Comparison of ENCODE assay signal across 2 cellular contexts in the genomic region with DNA sequence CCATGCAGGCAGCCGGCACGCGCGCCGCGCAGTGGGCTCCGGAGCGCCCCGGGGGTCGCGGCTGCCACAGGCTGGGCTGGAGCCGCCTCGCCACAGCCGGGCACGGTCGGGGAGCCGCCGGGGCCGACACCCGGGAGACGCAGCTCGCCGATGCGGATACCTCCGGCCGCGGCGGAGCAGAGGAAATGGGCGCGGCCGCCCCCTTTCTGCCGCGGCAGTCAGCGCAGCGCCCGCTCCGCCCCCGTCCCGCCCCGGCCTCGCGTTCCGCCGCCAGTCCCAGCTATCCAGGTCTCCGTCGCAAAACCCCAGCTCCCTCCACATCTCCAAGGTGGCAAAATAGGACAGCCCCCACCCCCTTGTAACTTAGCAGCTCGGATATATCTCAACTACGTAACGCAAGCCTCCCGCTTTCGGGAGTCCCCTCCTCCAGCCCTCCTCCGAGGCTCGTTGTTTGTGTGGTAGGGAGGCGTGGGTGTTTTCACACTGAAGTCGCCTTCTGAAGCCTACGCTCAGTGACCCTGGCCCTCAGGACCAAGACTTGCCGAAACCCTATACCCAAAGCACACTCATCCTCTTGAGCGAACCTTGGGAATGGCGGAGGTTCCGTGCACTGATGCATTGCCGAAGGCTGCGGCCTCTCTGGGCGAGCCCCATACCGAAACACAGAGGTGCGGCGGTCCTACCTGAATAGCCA.
TF ChIP-seq lines count a peak whose summit lies in the region.

A gene with protein sequence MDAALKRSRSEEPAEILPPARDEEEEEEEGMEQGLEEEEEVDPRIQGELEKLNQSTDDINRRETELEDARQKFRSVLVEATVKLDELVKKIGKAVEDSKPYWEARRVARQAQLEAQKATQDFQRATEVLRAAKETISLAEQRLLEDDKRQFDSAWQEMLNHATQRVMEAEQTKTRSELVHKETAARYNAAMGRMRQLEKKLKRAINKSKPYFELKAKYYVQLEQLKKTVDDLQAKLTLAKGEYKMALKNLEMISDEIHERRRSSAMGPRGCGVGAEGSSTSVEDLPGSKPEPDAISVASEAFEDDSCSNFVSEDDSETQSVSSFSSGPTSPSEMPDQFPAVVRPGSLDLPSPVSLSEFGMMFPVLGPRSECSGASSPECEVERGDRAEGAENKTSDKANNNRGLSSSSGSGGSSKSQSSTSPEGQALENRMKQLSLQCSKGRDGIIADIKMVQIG (minus strand): TSS at position 182 of the 694 bp plus-strand sequence. CDS start 178 bp downstream, at position 4.

TF ChIP-seq in GM23338, 12 proteins besides CTCF, POLR2A, EP300 and RAD21:
- no peak for TF ChIP-seq ZNF331 (CRISPR knock-in tag; IDR thresholded peaks at IDR 0.05; ENCODE audit: low read depth)
- no peak for TF ChIP-seq JUNB (IDR thresholded peaks at IDR 0.05; ENCODE audit: unreplicated experiment)
- TF ChIP-seq, protein P1, sequence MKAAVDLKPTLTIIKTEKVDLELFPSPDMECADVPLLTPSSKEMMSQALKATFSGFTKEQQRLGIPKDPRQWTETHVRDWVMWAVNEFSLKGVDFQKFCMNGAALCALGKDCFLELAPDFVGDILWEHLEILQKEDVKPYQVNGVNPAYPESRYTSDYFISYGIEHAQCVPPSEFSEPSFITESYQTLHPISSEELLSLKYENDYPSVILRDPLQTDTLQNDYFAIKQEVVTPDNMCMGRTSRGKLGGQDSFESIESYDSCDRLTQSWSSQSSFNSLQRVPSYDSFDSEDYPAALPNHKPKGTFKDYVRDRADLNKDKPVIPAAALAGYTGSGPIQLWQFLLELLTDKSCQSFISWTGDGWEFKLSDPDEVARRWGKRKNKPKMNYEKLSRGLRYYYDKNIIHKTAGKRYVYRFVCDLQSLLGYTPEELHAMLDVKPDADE (IDR thresholded peaks at IDR 0.05) = no peak; the same call in 1 of the 2 replicates
- peak; percentile 3; the same call in 1 of the 2 replicates for TF ChIP-seq CREB1 (CRISPR knock-in tag; IDR thresholded peaks at IDR 0.05; ENCODE audit: low read depth)
- peak; percentile 49 for TF ChIP-seq POLR2AphosphoS5 (IDR thresholded peaks at IDR 0.05; ENCODE audit: low read depth)
- no peak for TF ChIP-seq EZH2phosphoT487 (IDR thresholded peaks at IDR 0.05; ENCODE audit: unreplicated experiment)
- TF ChIP-seq, protein P2, sequence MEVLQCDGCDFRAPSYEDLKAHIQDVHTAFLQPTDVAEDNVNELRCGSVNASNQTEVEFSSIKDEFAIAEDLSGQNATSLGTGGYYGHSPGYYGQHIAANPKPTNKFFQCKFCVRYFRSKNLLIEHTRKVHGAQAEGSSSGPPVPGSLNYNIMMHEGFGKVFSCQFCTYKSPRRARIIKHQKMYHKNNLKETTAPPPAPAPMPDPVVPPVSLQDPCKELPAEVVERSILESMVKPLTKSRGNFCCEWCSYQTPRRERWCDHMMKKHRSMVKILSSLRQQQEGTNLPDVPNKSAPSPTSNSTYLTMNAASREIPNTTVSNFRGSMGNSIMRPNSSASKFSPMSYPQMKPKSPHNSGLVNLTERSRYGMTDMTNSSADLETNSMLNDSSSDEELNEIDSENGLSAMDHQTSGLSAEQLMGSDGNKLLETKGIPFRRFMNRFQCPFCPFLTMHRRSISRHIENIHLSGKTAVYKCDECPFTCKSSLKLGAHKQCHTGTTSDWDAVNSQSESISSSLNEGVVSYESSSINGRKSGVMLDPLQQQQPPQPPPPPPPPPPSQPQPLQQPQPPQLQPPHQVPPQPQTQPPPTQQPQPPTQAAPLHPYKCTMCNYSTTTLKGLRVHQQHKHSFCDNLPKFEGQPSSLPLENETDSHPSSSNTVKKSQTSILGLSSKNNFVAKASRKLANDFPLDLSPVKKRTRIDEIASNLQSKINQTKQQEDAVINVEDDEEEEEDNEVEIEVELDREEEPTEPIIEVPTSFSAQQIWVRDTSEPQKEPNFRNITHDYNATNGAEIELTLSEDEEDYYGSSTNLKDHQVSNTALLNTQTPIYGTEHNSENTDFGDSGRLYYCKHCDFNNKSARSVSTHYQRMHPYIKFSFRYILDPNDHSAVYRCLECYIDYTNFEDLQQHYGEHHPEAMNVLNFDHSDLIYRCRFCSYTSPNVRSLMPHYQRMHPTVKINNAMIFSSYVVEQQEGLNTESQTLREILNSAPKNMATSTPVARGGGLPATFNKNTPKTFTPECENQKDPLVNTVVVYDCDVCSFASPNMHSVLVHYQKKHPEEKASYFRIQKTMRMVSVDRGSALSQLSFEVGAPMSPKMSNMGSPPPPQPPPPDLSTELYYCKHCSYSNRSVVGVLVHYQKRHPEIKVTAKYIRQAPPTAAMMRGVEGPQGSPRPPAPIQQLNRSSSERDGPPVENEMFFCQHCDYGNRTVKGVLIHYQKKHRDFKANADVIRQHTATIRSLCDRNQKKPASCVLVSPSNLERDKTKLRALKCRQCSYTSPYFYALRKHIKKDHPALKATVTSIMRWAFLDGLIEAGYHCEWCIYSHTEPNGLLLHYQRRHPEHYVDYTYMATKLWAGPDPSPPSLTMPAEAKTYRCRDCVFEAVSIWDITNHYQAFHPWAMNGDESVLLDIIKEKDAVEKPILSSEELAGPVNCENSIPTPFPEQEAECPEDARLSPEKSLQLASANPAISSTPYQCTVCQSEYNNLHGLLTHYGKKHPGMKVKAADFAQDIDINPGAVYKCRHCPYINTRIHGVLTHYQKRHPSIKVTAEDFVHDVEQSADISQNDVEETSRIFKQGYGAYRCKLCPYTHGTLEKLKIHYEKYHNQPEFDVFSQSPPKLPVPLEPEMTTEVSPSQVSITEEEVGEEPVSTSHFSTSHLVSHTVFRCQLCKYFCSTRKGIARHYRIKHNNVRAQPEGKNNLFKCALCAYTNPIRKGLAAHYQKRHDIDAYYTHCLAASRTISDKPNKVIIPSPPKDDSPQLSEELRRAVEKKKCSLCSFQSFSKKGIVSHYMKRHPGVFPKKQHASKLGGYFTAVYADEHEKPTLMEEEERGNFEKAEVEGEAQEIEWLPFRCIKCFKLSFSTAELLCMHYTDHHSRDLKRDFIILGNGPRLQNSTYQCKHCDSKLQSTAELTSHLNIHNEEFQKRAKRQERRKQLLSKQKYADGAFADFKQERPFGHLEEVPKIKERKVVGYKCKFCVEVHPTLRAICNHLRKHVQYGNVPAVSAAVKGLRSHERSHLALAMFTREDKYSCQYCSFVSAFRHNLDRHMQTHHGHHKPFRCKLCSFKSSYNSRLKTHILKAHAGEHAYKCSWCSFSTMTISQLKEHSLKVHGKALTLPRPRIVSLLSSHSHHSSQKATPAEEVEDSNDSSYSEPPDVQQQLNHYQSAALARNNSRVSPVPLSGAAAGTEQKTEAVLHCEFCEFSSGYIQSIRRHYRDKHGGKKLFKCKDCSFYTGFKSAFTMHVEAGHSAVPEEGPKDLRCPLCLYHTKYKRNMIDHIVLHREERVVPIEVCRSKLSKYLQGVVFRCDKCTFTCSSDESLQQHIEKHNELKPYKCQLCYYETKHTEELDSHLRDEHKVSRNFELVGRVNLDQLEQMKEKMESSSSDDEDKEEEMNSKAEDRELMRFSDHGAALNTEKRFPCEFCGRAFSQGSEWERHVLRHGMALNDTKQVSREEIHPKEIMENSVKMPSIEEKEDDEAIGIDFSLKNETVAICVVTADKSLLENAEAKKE (CRISPR knock-in tag; IDR thresholded peaks at IDR 0.05) = no peak
- no peak for TF ChIP-seq EZH2 (IDR thresholded peaks at IDR 0.05; ENCODE audit: low read depth, unreplicated experiment)
- no peak for TF ChIP-seq STAT1 (IDR thresholded peaks at IDR 0.05; ENCODE audit: unreplicated experiment)

TF ChIP-seq in GM12878, 131 proteins besides CTCF, POLR2A, EP300 and RAD21 (continues in another document):
- TF ChIP-seq BACH1 (IDR thresholded peaks at IDR 0.05; ENCODE audit: borderline replicate concordance) (peak; percentile 77), SUPT20H (IDR thresholded peaks at IDR 0.05; ENCODE audit: borderline replicate concordance, control insufficient read depth, low read depth, low read length) (no peak), RBBP5 (conservative IDR thresholded peaks at IDR 0.05) (no peak), LARP7 (IDR thresholded peaks at IDR 0.05) (peak; percentile 89), SRF (IDR thresholded peaks at IDR 0.05; ENCODE audit: low read depth in 2 of 2, low read length in 2 of 2) (0 out of 4 replicates have a peak, but pooled peaks of 1 of the 2 experiments have one; percentile 4), RELA (IDR thresholded peaks at IDR 0.05; ENCODE audit: borderline replicate concordance, partially characterized antibody) (no peak), SREBF2 (IDR thresholded peaks at IDR 0.05; ENCODE audit: low read length) (no peak), CBX5 (IDR thresholded peaks at IDR 0.05; ENCODE audit: low read depth) (no peak), CHD2 (IDR thresholded peaks at IDR 0.05; ENCODE audit: borderline replicate concordance, low read depth, low read length) (peak; percentile 20; the same call in 1 of the 2 replicates), TCF3 (IDR thresholded peaks at IDR 0.05; ENCODE audit: borderline replicate concordance, insufficient read depth, low read depth, low read length) (no peak), GATAD2B (conservative IDR thresholded peaks at IDR 0.05; ENCODE audit: low read depth) (peak; percentile 63), ATF7 (IDR thresholded peaks at IDR 0.05; ENCODE audit: low read depth) (0 out of 2 replicates have a peak, but pooled peaks have one; percentile 22), EGR1 (IDR thresholded peaks at IDR 0.05; ENCODE audit: borderline replicate concordance in 1 of 2, low read depth in 2 of 2, low read length in 2 of 2) (peak in 1 of 2 experiments; percentile 85; a peak in 2 of 3 replicates), ZNF24 (IDR thresholded peaks at IDR 0.05) (0 out of 2 replicates have a peak, but pooled peaks have one; percentile 62), SMAD5 (IDR thresholded peaks at IDR 0.05; ENCODE audit: low read depth) (no peak), POLR2AphosphoS5 (IDR thresholded peaks at IDR 0.05; ENCODE audit: low read length) (peak; percentile 69; the same call in 1 of the 2 replicates), ZSCAN29 (IDR thresholded peaks at IDR 0.05) (peak; percentile 100), ZNF207 (IDR thresholded peaks at IDR 0.05; ENCODE audit: borderline replicate concordance) (no peak)
- TF ChIP-seq, protein P3, sequence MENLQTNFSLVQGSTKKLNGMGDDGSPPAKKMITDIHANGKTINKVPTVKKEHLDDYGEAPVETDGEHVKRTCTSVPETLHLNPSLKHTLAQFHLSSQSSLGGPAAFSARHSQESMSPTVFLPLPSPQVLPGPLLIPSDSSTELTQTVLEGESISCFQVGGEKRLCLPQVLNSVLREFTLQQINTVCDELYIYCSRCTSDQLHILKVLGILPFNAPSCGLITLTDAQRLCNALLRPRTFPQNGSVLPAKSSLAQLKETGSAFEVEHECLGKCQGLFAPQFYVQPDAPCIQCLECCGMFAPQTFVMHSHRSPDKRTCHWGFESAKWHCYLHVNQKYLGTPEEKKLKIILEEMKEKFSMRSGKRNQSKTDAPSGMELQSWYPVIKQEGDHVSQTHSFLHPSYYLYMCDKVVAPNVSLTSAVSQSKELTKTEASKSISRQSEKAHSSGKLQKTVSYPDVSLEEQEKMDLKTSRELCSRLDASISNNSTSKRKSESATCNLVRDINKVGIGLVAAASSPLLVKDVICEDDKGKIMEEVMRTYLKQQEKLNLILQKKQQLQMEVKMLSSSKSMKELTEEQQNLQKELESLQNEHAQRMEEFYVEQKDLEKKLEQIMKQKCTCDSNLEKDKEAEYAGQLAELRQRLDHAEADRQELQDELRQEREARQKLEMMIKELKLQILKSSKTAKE (IDR thresholded peaks at IDR 0.05; ENCODE audit: low read depth, poor library complexity, severe bottlenecking) = no peak
- TF ChIP-seq, protein P4, sequence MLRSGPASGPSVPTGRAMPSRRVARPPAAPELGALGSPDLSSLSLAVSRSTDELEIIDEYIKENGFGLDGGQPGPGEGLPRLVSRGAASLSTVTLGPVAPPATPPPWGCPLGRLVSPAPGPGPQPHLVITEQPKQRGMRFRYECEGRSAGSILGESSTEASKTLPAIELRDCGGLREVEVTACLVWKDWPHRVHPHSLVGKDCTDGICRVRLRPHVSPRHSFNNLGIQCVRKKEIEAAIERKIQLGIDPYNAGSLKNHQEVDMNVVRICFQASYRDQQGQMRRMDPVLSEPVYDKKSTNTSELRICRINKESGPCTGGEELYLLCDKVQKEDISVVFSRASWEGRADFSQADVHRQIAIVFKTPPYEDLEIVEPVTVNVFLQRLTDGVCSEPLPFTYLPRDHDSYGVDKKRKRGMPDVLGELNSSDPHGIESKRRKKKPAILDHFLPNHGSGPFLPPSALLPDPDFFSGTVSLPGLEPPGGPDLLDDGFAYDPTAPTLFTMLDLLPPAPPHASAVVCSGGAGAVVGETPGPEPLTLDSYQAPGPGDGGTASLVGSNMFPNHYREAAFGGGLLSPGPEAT (IDR thresholded peaks at IDR 0.05; ENCODE audit: low read depth) = peak; percentile 14; the same call in 1 of the 2 replicates
- TF ChIP-seq, protein P5, sequence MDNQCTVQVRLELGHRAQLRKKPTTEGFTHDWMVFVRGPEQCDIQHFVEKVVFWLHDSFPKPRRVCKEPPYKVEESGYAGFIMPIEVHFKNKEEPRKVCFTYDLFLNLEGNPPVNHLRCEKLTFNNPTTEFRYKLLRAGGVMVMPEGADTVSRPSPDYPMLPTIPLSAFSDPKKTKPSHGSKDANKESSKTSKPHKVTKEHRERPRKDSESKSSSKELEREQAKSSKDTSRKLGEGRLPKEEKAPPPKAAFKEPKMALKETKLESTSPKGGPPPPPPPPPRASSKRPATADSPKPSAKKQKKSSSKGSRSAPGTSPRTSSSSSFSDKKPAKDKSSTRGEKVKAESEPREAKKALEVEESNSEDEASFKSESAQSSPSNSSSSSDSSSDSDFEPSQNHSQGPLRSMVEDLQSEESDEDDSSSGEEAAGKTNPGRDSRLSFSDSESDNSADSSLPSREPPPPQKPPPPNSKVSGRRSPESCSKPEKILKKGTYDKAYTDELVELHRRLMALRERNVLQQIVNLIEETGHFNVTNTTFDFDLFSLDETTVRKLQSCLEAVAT (IDR thresholded peaks at IDR 0.05) = peak; percentile 94
- TF ChIP-seq, protein P6, sequence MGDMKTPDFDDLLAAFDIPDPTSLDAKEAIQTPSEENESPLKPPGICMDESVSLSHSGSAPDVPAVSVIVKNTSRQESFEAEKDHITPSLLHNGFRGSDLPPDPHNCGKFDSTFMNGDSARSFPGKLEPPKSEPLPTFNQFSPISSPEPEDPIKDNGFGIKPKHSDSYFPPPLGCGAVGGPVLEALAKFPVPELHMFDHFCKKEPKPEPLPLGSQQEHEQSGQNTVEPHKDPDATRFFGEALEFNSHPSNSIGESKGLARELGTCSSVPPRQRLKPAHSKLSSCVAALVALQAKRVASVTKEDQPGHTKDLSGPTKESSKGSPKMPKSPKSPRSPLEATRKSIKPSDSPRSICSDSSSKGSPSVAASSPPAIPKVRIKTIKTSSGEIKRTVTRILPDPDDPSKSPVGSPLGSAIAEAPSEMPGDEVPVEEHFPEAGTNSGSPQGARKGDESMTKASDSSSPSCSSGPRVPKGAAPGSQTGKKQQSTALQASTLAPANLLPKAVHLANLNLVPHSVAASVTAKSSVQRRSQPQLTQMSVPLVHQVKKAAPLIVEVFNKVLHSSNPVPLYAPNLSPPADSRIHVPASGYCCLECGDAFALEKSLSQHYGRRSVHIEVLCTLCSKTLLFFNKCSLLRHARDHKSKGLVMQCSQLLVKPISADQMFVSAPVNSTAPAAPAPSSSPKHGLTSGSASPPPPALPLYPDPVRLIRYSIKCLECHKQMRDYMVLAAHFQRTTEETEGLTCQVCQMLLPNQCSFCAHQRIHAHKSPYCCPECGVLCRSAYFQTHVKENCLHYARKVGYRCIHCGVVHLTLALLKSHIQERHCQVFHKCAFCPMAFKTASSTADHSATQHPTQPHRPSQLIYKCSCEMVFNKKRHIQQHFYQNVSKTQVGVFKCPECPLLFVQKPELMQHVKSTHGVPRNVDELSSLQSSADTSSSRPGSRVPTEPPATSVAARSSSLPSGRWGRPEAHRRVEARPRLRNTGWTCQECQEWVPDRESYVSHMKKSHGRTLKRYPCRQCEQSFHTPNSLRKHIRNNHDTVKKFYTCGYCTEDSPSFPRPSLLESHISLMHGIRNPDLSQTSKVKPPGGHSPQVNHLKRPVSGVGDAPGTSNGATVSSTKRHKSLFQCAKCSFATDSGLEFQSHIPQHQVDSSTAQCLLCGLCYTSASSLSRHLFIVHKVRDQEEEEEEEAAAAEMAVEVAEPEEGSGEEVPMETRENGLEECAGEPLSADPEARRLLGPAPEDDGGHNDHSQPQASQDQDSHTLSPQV (IDR thresholded peaks at IDR 0.05) = 0 out of 2 replicates have a peak, but pooled peaks have one; percentile 49
